Comparison of ENCODE assay signal across 22 cellular contexts in the genomic region with DNA sequence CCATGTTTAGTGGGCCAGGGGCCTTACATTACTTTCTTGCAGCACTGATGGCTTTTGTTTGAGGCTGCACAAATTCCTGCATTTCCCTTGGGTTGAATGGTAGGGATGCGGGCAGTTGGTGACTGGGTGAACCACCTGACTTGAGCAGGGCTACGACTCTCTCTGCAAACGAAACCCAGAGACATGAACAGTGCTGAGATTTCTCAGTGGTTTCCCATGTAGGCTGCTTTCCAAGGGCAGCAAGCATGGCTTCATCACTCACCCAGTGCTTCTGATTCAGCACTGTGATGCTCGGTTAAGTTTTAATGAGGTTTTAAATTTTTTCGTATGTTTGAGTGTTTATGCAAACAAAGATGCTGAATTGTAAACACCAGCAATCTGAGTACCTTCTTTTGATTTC.
DNase-seq lines count a peak whose midpoint lies in the region; ATAC-seq and TF ChIP-seq lines count a peak whose summit lies in the region.
"Had no signal": no experiment of that assay in that cellular context is flagged by ENCODE, and none has a peak within 500 bp of the region (broad histone marks: within the 10 kb centered on the region; RNA-seq: fewer than 3 reads in every experiment).

No MANE protein-coding gene starts in this region.

- ATAC-seq in foreskin keratinocyte (no peak), HG03135 (IDR thresholded peaks at IDR 0.05; ENCODE audit: unreplicated experiment) (no peak)
- ATAC-seq: GM12878 had no signal

- H2AFZ ChIP-seq in GM23248: no peak overlapping the region

- no peak overlapping the region for H3K9ac ChIP-seq in GM23248
- no peak overlapping the region for H3K9ac ChIP-seq in endodermal cell (ENCODE audit: extremely low read depth, low read length, poor library complexity, severe bottlenecking)

- no peaks in the 10 kb centered on the region for H3K9me3 ChIP-seq in GM23248 (ENCODE audit: low read depth)
- H3K9me3 ChIP-seq in endodermal cell (ENCODE audit: control insufficient read depth, low read length): no peaks in the 10 kb centered on the region
- H3K9me3 ChIP-seq: A549 had no signal

- DNase-seq in AG20443 (ENCODE audit: low spot score): peak; percentile 61
- peak; percentile 63 for DNase-seq in GM23248
- DNase-seq in endodermal cell: no peak
- DNase-seq in iPS-NIHi11 (ENCODE audit: low spot score): peak; percentile 15
- no peak for DNase-seq in activated CD4-positive, CD25-positive, alpha-beta regulatory T cell treated with anti-CD3 and anti-CD28 coated beads, Interleukin-2, amount 50 U/mL, for 72 hours
- DNase-seq in foreskin keratinocyte: no peak
- no peak for DNase-seq in NCI-H1436 (lab: John Stamatoyannopoulos, UW)
- DNase-seq: AML-193; DND-41; HFFc6; Karpas-422; NCI-H1436 treated with DMSO at 0.1 percent for 48 hours; NCI-H2029; NCI-H748 treated with DMSO at 0.1 percent for 48 hours; NK-92 treated with Interleukin-12 subunit alpha and Interleukin-12 subunit beta, amount 100 ng/mL, for 24 hours; SHP77 had no signal

- no peaks in the 10 kb centered on the region for H3K79me2 ChIP-seq in GM23248 (ENCODE audit: insufficient read depth)

- peaks cover 34% of the 10 kb centered on the region for H3K36me3 Mint-ChIP-seq in endodermal cell (ENCODE audit: low read depth)

- in situ Hi-C loops in GM23248 (cut with MboI): no loop called here

- H3K27me3 Mint-ChIP-seq in endodermal cell (ENCODE audit: insufficient read depth): no peaks in the 10 kb centered on the region
- H3K27me3 Mint-ChIP-seq: IgD-negative memory B cell had no signal

- H3K27me3 ChIP-seq in GM23248 (replicated peaks; ENCODE audit: insufficient read depth) (no peaks in the 10 kb centered on the region), endodermal cell (ENCODE audit: control insufficient read depth, insufficient read depth, low read length, poor library complexity, severe bottlenecking) (no peaks in the 10 kb centered on the region), foreskin keratinocyte (no peaks in the 10 kb centered on the region)

- peak overlapping the region; percentile 16 for H3K27ac Mint-ChIP-seq in endodermal cell
- H3K27ac Mint-ChIP-seq: HFFc6 had no signal

- H3K27ac ChIP-seq in GM23248: no peak overlapping the region
- no peak overlapping the region for H3K27ac ChIP-seq in endodermal cell (ENCODE audit: low read depth, low read length)
- no peak overlapping the region for H3K27ac ChIP-seq in foreskin keratinocyte
- H3K27ac ChIP-seq: A549, C4-2B, SK-N-MC had no signal

- H3K9me3 Mint-ChIP-seq in endodermal cell: no peaks in the 10 kb centered on the region
- H3K9me3 Mint-ChIP-seq: HFFc6 had no signal

- 36 to 44% methylated on average over 5 of the region's 5 CpGs for WGBS in GM23248 (ENCODE audit: low coverage in 1 of 2, low lambda C conversion rate in 2 of 2, missing lambda C conversion rate in 2 of 2), 2 experiments
- WGBS in endodermal cell (ENCODE audit: insufficient coverage in 1 of 2, insufficient read length in 1 of 2), 2 experiments: 86 to 94% methylated on average over 5 of the region's 5 CpGs

- H3K4me1 Mint-ChIP-seq in endodermal cell: no peaks in the 10 kb centered on the region
- H3K4me1 Mint-ChIP-seq: IgD-negative memory B cell had no signal

- no peaks in the 10 kb centered on the region for H3K9me2 ChIP-seq in GM23248 (ENCODE audit: insufficient read depth)

- no peak overlapping the region for H3K4me3 ChIP-seq in GM23248
- no peak overlapping the region for H3K4me3 ChIP-seq in endodermal cell (ENCODE audit: low read length)
- H3K4me3 ChIP-seq: A549, GM12878, SK-N-MC had no signal

- no peaks in the 10 kb centered on the region for H4K20me1 ChIP-seq in GM23248 (ENCODE audit: insufficient read depth)

- H3K36me3 ChIP-seq in GM23248 (ENCODE audit: low read depth): peaks cover 55% of the 10 kb centered on the region
- H3K36me3 ChIP-seq in endodermal cell (ENCODE audit: control insufficient read depth, insufficient read depth, low read length): peaks cover 47% of the 10 kb centered on the region

- TF ChIP-seq CTCF in endodermal cell (conservative IDR thresholded peaks at IDR 0.05) (no peak), foreskin keratinocyte (conservative IDR thresholded peaks at IDR 0.05) (no peak)

- H3F3A ChIP-seq in GM23248 (ENCODE audit: insufficient read depth): peaks cover 11% of the 10 kb centered on the region

- H3K4me2 ChIP-seq in GM23248 (ENCODE audit: unreplicated experiment): no peak overlapping the region
- H3K4me2 ChIP-seq: A549 had no signal

- H3K4me1 ChIP-seq in GM23248 (ENCODE audit: insufficient read depth) (no peaks in the 10 kb centered on the region), endodermal cell (ENCODE audit: control insufficient read depth, insufficient read depth, low read length) (no peaks in the 10 kb centered on the region), foreskin keratinocyte (no peaks in the 10 kb centered on the region)

- H3K4me3 Mint-ChIP-seq in endodermal cell: no peak overlapping the region
- H3K4me3 Mint-ChIP-seq: HFFc6, IgD-negative memory B cell had no signal

Comparison
In these comparisons a context has a peak if more than half of its experiments do, and no peak if none do; other contexts are left out.
1. DNase-seq: peak in AG20443 (single experiment), GM23248 (single experiment) and iPS-NIHi11 (single experiment); none in endodermal cell (single experiment), activated CD4-positive, CD25-positive, alpha-beta regulatory T cell treated with anti-CD3 and anti-CD28 coated beads, Interleukin-2, amount 50 U/mL, for 72 hours (single experiment), foreskin keratinocyte (0 of 2) and NCI-H1436 (single experiment).